ENCODE assay signal across 23 cellular contexts in the genomic region with DNA sequence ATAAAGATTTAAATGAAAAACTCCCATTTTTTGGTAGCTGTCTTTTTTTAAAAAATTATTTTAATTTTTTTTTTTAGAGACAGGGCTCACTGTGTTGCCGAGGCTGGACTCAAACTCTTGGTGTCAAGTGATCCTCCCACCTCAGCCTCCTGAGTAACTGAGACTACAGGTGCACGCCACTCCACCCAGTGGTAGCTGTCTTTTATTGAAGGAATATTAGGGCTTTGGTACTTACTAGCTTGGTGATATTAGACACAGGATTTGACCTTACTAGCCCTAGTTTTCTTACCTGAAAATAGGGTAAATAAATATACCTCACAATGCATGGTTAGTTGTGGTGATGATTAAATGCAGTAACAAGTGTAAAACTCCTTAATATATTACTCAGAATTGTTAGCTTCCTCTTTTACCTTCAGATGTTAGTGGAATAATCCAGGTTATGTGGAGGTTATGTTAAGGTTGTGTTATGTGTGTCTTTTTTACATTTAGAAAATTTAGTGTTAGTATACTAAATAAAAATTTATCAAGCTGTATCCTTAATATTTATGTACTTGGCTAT.
DNase-seq lines count a peak whose midpoint lies in the region; ATAC-seq and TF ChIP-seq lines count a peak whose summit lies in the region.
"Had no signal": no experiment of that assay in that cellular context is flagged by ENCODE, and none has a peak within 500 bp of the region (broad histone marks: within the 10 kb centered on the region; RNA-seq: fewer than 3 reads in every experiment).

No MANE protein-coding gene starts in this region.

- H3K27me3 Mint-ChIP-seq in MCF 10A (ENCODE audit: insufficient read depth, unreplicated experiment): no peaks in the 10 kb centered on the region
- H3K27me3 Mint-ChIP-seq: memory B cell; stimulated activated naive CD8-positive, alpha-beta T cell treated with anti-CD3 and anti-CD28 coated beads, Interleukin-15, amount 100 ng/mL, for 72 hours had no signal

- peaks cover 35% of the 10 kb centered on the region for H3K79me2 ChIP-seq in mammary epithelial cell (ENCODE audit: insufficient read depth, low read length)

- no peak overlapping the region for H3K9ac ChIP-seq in mammary epithelial cell (ENCODE audit: insufficient read depth, low read length)

- peaks cover 0 to 9% of the 10 kb centered on the region in 2 donors for H3K4me1 ChIP-seq in breast epithelium
- peaks cover 24% of the 10 kb centered on the region for H3K4me1 ChIP-seq in mammary epithelial cell (ENCODE audit: insufficient read depth, low read length)
- peaks cover 11 to 12% of the 10 kb centered on the region in 2 donors for H3K4me1 ChIP-seq in thyroid gland

- WGBS in mammary epithelial cell (ENCODE audit: low coverage, missing lambda C conversion rate): 73% methylated on average over 2 of the region's 2 CpGs
- WGBS in thyroid gland, 2 donors: 50 to 93% methylated on average over 2 of the region's 2 CpGs

- peaks cover 7% of the 10 kb centered on the region for H3K36me3 Mint-ChIP-seq in MCF 10A (ENCODE audit: insufficient read depth, unreplicated experiment)

- CTCF ChIA-PET in MCF 10A (lab: Yijun Ruan, JAX): interaction anchor here (0.6 to 2.0 kb wide), 7 partner anchors 12 to 348 kb away, joined by 3 to 6 read pairs (median 4); no protein-coding TSS in a partner anchor
- CTCF ChIA-PET in mammary epithelial cell (lab: Charles Lee; ENCODE audit: low non-redundant PET): no interaction called here

- BruUV-seq in MCF 10A (replicated peaks; lab: Mats Ljungman, UMichigan) (no TSS peak), mammary epithelial cell (replicated peaks; lab: Mats Ljungman, UMichigan) (no TSS peak)

- H3K4me3 Mint-ChIP-seq in MCF 10A (ENCODE audit: unreplicated experiment): no peak overlapping the region
- H3K4me3 Mint-ChIP-seq: CD8-positive, alpha-beta T cell; memory B cell; nephron progenitor cell; stimulated activated naive CD8-positive, alpha-beta T cell treated with anti-CD3 and anti-CD28 coated beads, Interleukin-15, amount 100 ng/mL, for 72 hours; T-helper 1 cell treated with Interleukin-12 subunit alpha and Interleukin-12 subunit beta and Interleukin-4 antibody, amounts not matched to agents 30 μg/mL and 1 μg/mL, for 36 hours had no signal

- ATAC-seq in HG03457 (IDR thresholded peaks at IDR 0.05; ENCODE audit: unreplicated experiment) (no peak), HG03045 (IDR thresholded peaks at IDR 0.05; ENCODE audit: unreplicated experiment) (no peak), HG02798 (IDR thresholded peaks at IDR 0.05; ENCODE audit: poor library complexity, unreplicated experiment) (no peak)
- ATAC-seq: CD8-positive, alpha-beta T cell; stimulated activated naive CD8-positive, alpha-beta T cell treated with anti-CD3 and anti-CD28 coated beads, Interleukin-15, amount 100 ng/mL, for 72 hours had no signal

- no peaks in the 10 kb centered on the region for H3K9me3 Mint-ChIP-seq in MCF 10A (ENCODE audit: unreplicated experiment)
- H3K9me3 Mint-ChIP-seq: activated T-helper 2 cell treated with anti-CD3 and anti-CD28 coated beads, Interferon-gamma antibody, Interleukin-2, Interleukin-4, amounts not matched to agents 10 μg/mL and 5 μg/mL and 100 μg/mL, durations not matched to agents 14 hours and 24 hours and 36 hours; CD8-positive, alpha-beta T cell; memory B cell; nephron progenitor cell; stimulated activated naive CD8-positive, alpha-beta T cell treated with anti-CD3 and anti-CD28 coated beads, Interleukin-15, amount 100 ng/mL, for 72 hours; T-helper 1 cell treated with Interleukin-12 subunit alpha and Interleukin-12 subunit beta and Interleukin-4 antibody, amounts not matched to agents 30 μg/mL and 1 μg/mL, for 36 hours had no signal

- H3K36me3 ChIP-seq in breast epithelium: no peaks in the 10 kb centered on the region
- H3K36me3 ChIP-seq in mammary epithelial cell (ENCODE audit: insufficient read depth, low read length): no peaks in the 10 kb centered on the region
- no peaks in the 10 kb centered on the region for H3K36me3 ChIP-seq in thyroid gland
- H3K36me3 ChIP-seq: uterus had no signal

- H3K4me1 Mint-ChIP-seq in MCF 10A (ENCODE audit: insufficient read depth, unreplicated experiment): peaks cover 21% of the 10 kb centered on the region

- TF ChIP-seq CTCF in MCF 10A (IDR thresholded peaks at IDR 0.05; ENCODE audit: unreplicated experiment) (no peak), breast epithelium (IDR thresholded peaks at IDR 0.05) (no peak), mammary epithelial cell (conservative IDR thresholded peaks at IDR 0.05 in 1 of 2, IDR thresholded peaks at IDR 0.05 in 1 of 2; ENCODE audit: extremely low read depth in 1 of 2, insufficient read depth in 1 of 2, low read depth in 1 of 2, low read length in 2 of 2) (peak in 1 of 2 donors; percentile 16), thyroid gland (IDR thresholded peaks at IDR 0.05) (no peak)

- H4K20me1 ChIP-seq in mammary epithelial cell (ENCODE audit: insufficient read depth, low read length): no peaks in the 10 kb centered on the region

- H3K27me3 ChIP-seq in breast epithelium: no peaks in the 10 kb centered on the region
- no peaks in the 10 kb centered on the region for H3K27me3 ChIP-seq in mammary epithelial cell (ENCODE audit: insufficient read depth, low read length)
- no peaks in the 10 kb centered on the region for H3K27me3 ChIP-seq in thyroid gland
- H3K27me3 ChIP-seq: uterus had no signal

- H3K4me3 ChIP-seq in breast epithelium: no peak overlapping the region
- no peak overlapping the region for H3K4me3 ChIP-seq in mammary epithelial cell (replicated peaks in 1 of 3; ENCODE audit: insufficient read depth in 1 of 3, low read depth in 2 of 3, low read length in 3 of 3)
- no peak overlapping the region for H3K4me3 ChIP-seq in thyroid gland (replicated peaks in 1 of 3)
- H3K4me3 ChIP-seq: uterus had no signal

- no peak overlapping the region for H3K4me2 ChIP-seq in mammary epithelial cell (ENCODE audit: insufficient read depth, low read depth, low read length)

- TF ChIP-seq POLR2A in breast epithelium (IDR thresholded peaks at IDR 0.05) (no peak), thyroid gland (IDR thresholded peaks at IDR 0.05) (no peak)

- intact Hi-C loops in MCF 10A (cut with micrococcal nuclease): no loop called here
- intact Hi-C loops in breast epithelium (cut with DNase I; ENCODE audit: low total_unique reads): no loop called here
- intact Hi-C loops in mammary epithelial cell (cut with micrococcal nuclease): no loop called here
- intact Hi-C loops in thyroid gland (cut with DNase I): no loop called here

- POLR2A ChIA-PET in MCF 10A (lab: Yijun Ruan, JAX): interaction anchor here (0.6 to 10.2 kb wide), 15 partner anchors 10 to 241 kb away, joined by 3 to 237 read pairs (median 7); partner anchors contain the start of gene RCC1

- dilution Hi-C loops in mammary epithelial cell (cut with HindIII; ENCODE audit: low sequenced_read_pairs): no loop called here

- no peaks in the 10 kb centered on the region for H3K9me3 ChIP-seq in breast epithelium
- no peaks in the 10 kb centered on the region for H3K9me3 ChIP-seq in mammary epithelial cell (replicated peaks; ENCODE audit: insufficient read depth, low read length)
- no peaks in the 10 kb centered on the region for H3K9me3 ChIP-seq in thyroid gland
- H3K9me3 ChIP-seq: uterus had no signal

- no peak overlapping the region for H2AFZ ChIP-seq in mammary epithelial cell (ENCODE audit: low read depth, low read length)

- in situ Hi-C loops in mammary epithelial cell (cut with MboI; ENCODE audit: low sequenced_read_pairs in 2 of 2): no loop called here

- peak overlapping the region; percentile 93 for H3K27ac Mint-ChIP-seq in MCF 10A (ENCODE audit: low read depth, unreplicated experiment)
- H3K27ac Mint-ChIP-seq: activated T-helper 2 cell treated with anti-CD3 and anti-CD28 coated beads, Interferon-gamma antibody, Interleukin-2, Interleukin-4, amounts not matched to agents 10 μg/mL and 5 μg/mL and 100 μg/mL, durations not matched to agents 14 hours and 24 hours and 36 hours; CD8-positive, alpha-beta T cell; memory B cell; nephron progenitor cell; stimulated activated naive CD8-positive, alpha-beta T cell treated with anti-CD3 and anti-CD28 coated beads, Interleukin-15, amount 100 ng/mL, for 72 hours; T-helper 1 cell treated with Interleukin-12 subunit alpha and Interleukin-12 subunit beta and Interleukin-4 antibody, amounts not matched to agents 30 μg/mL and 1 μg/mL, for 36 hours had no signal

- DNase-seq in MCF 10A (ENCODE audit: unreplicated experiment): no peak
- no peak for DNase-seq in breast epithelium (ENCODE audit: low spot score in 2 of 2)
- DNase-seq in HT-29 (ENCODE audit: low spot score): peak; percentile 10
- DNase-seq in mammary epithelial cell: no peak
- DNase-seq in thyroid gland: no peak
- DNase-seq: amniotic stem cell; CD8-positive, alpha-beta T cell; central memory CD4-positive, alpha-beta T cell; effector CD8-positive, alpha-beta T cell; NCI-H1436; NCI-H2171 treated with DMSO at 0.1 percent for 48 hours; NCI-H774; nephron progenitor cell; retina; Right ventricle myocardium superior; stimulated activated naive CD8-positive, alpha-beta T cell treated with anti-CD3 and anti-CD28 coated beads, Interleukin-15, amount 100 ng/mL, for 72 hours; uterus had no signal

- H3K27ac ChIP-seq in breast epithelium (peak overlapping the region in 1 of 2 donors; percentile 90), mammary epithelial cell (ENCODE audit: insufficient read depth, low read depth, low read length) (peak overlapping the region; percentile 74), thyroid gland (peak overlapping the region in 2 of 3 donors; percentile 76 to 81)
